In genomic region chr17:39001703-39002637, GRCh38 we compare ENCODE assay signal across 9 cellular contexts.
A peak's percentile ranks its signal among the peaks of the same experiment; 100 is the strongest.
DNase-seq lines count a peak whose midpoint lies in the region; ATAC-seq, FAIRE-seq and TF ChIP-seq lines count a peak whose summit lies in the region.
"Had no signal": no experiment of that assay in that cellular context is flagged by ENCODE, and none has a peak within 500 bp of the region (broad histone marks: within the 10 kb centered on the region; RNA-seq: fewer than 3 reads in every experiment).

No MANE protein-coding gene starts in this region.

- no peak for TF ChIP-seq CTCF in foreskin fibroblast (IDR thresholded peaks at IDR 0.05; ENCODE audit: low read depth, low read length)

- H3K36me3 ChIP-seq in rectal smooth muscle tissue (ENCODE audit: control insufficient read depth, insufficient read depth, low read length): no peaks in the 10 kb centered on the region

- peak overlapping the region; percentile 66 for H3K27ac ChIP-seq in rectal smooth muscle tissue (ENCODE audit: low read depth, low read length)

- peaks cover 2% of the 10 kb centered on the region for H3K4me1 ChIP-seq in rectal smooth muscle tissue (ENCODE audit: control insufficient read depth, insufficient read depth, low read length)

- H3K4me3 ChIP-seq in foreskin fibroblast (ENCODE audit: low read depth in 1 of 2, low read length in 2 of 2) (no peak overlapping the region), rectal smooth muscle tissue (ENCODE audit: low read length) (no peak overlapping the region)

- ATAC-seq in GM18520 (IDR thresholded peaks at IDR 0.05; ENCODE audit: unreplicated experiment) (no peak), HG03025 (IDR thresholded peaks at IDR 0.05; ENCODE audit: low FRiP score, unreplicated experiment) (no peak)

- FAIRE-seq in HTR-8/SVneo (lab: Jason Lieb, UNC): no peak
- FAIRE-seq: endometrium had no signal

- no peak overlapping the region for H3K9ac ChIP-seq in rectal smooth muscle tissue (ENCODE audit: low read length)

- DNase-seq in ELF-1 (ENCODE audit: low read depth, low spot score) (peak; percentile 69), SKM-1 treated with dmso at 0.1 percent for 144 hours (lab: John Stamatoyannopoulos, UW; ENCODE audit: unreplicated experiment) (peak; percentile 42), foreskin fibroblast (peak; percentile 91 to 95), HTR-8/SVneo (ENCODE audit: insufficient read length, low spot score) (no peak)
- no peak for DNase-seq in effector CD8-positive, alpha-beta T cell (lab: John Stamatoyannopoulos, UW)

- no peaks in the 10 kb centered on the region for H3K27me3 ChIP-seq in rectal smooth muscle tissue (ENCODE audit: control insufficient read depth, insufficient read depth, low read length)

Comparison
In these comparisons a context has a peak if more than half of its experiments do, and no peak if none do; other contexts are left out.
1. DNase-seq: peak in ELF-1 (single experiment), SKM-1 treated with dmso at 0.1 percent for 144 hours (single experiment) and foreskin fibroblast (2 of 2); none in effector CD8-positive, alpha-beta T cell (single experiment) and HTR-8/SVneo (single experiment).